Comparison of ENCODE assay signal across 11 cellular contexts in the genomic region with DNA sequence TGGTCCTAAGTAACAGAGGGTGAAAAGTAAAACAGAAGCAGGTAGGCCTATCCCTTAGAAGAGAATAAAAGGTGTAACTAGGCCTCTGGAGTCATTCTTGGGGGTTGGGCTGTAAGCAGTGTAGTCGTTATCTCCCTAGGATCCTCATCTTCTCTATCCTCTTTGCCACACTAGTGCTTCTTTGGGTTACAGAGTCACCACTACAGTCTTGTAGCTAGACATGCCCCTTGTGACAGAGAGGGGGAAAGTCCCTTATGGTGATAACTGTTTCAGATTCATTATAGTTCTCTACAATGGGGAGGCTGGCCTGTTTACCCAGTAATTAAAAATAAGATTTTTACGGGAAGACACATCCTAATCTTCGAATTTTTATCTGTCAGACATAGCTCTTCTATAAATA.
DNase-seq lines count a peak whose midpoint lies in the region; ATAC-seq lines count a peak whose summit lies in the region.
"Had no signal": no experiment of that assay in that cellular context is flagged by ENCODE, and none has a peak within 500 bp of the region (broad histone marks: within the 10 kb centered on the region; RNA-seq: fewer than 3 reads in every experiment).

No MANE protein-coding gene starts in this region.

- H3K9me3 Mint-ChIP-seq in activated T-cell treated with anti-CD3 and anti-CD28 coated beads, Interleukin-2, amount 50 U/mL, for 24 hours = no peaks in the 10 kb centered on the region
- H3K9me3 Mint-ChIP-seq in stimulated activated effector memory CD8-positive, alpha-beta T cell treated with anti-CD3 and anti-CD28 coated beads, Interleukin-12 subunit alpha, Interleukin-12 subunit beta, amount 100 ng/mL, for 72 hours = no peaks in the 10 kb centered on the region

- no peak for DNase-seq in activated T-cell treated with anti-CD3 and anti-CD28 coated beads, Interleukin-2, amount 50 U/mL, for 24 hours
- DNase-seq in activated T-cell treated with anti-CD3 and anti-CD28 coated beads for 4 hours = no peak
- DNase-seq in stimulated activated effector memory CD8-positive, alpha-beta T cell treated with anti-CD3 and anti-CD28 coated beads, Interleukin-12 subunit alpha, Interleukin-12 subunit beta, amount 100 ng/mL, for 72 hours (ENCODE audit: low spot score in 2 of 2) = no peak
- no peak for DNase-seq in NCI-H748 treated with DMSO at 0.1 percent for 48 hours (lab: John Stamatoyannopoulos, UW)
- no peak for DNase-seq in SHP77 treated with DMSO at 0.1 percent for 48 hours (lab: John Stamatoyannopoulos, UW)
- DNase-seq: NCI-H446, uterus had no signal

- no peaks in the 10 kb centered on the region for H3K27me3 Mint-ChIP-seq in activated T-cell treated with anti-CD3 and anti-CD28 coated beads, Interleukin-2, amount 50 U/mL, for 24 hours

- H3K4me1 Mint-ChIP-seq in activated T-cell treated with anti-CD3 and anti-CD28 coated beads, Interleukin-2, amount 50 U/mL, for 24 hours (ENCODE audit: low read depth) = peaks cover 31% of the 10 kb centered on the region
- no peaks in the 10 kb centered on the region for H3K4me1 Mint-ChIP-seq in stimulated activated effector memory CD8-positive, alpha-beta T cell treated with anti-CD3 and anti-CD28 coated beads, Interleukin-12 subunit alpha, Interleukin-12 subunit beta, amount 100 ng/mL, for 72 hours

- peak overlapping the region; percentile 78 for H3K27ac Mint-ChIP-seq in activated T-cell treated with anti-CD3 and anti-CD28 coated beads, Interleukin-2, amount 50 U/mL, for 24 hours
- no peak overlapping the region for H3K27ac Mint-ChIP-seq in stimulated activated effector memory CD8-positive, alpha-beta T cell treated with anti-CD3 and anti-CD28 coated beads, Interleukin-12 subunit alpha, Interleukin-12 subunit beta, amount 100 ng/mL, for 72 hours

- no peak overlapping the region for H3K4me3 Mint-ChIP-seq in activated T-cell treated with anti-CD3 and anti-CD28 coated beads, Interleukin-2, amount 50 U/mL, for 24 hours
- no peak overlapping the region for H3K4me3 Mint-ChIP-seq in stimulated activated effector memory CD8-positive, alpha-beta T cell treated with anti-CD3 and anti-CD28 coated beads, Interleukin-12 subunit alpha, Interleukin-12 subunit beta, amount 100 ng/mL, for 72 hours

- H3K36me3 Mint-ChIP-seq in activated T-cell treated with anti-CD3 and anti-CD28 coated beads, Interleukin-2, amount 50 U/mL, for 24 hours (ENCODE audit: low read depth) = peaks cover 77% of the 10 kb centered on the region
- peaks cover 71% of the 10 kb centered on the region for H3K36me3 Mint-ChIP-seq in stimulated activated effector memory CD8-positive, alpha-beta T cell treated with anti-CD3 and anti-CD28 coated beads, Interleukin-12 subunit alpha, Interleukin-12 subunit beta, amount 100 ng/mL, for 72 hours

- ATAC-seq in GM21717 (IDR thresholded peaks at IDR 0.05; ENCODE audit: unreplicated experiment) (peak; percentile 82), HG03439 (IDR thresholded peaks at IDR 0.05; ENCODE audit: unreplicated experiment) (peak; percentile 96), HG03175 (IDR thresholded peaks at IDR 0.05; ENCODE audit: unreplicated experiment) (no peak)
- ATAC-seq in stimulated activated effector memory CD8-positive, alpha-beta T cell treated with anti-CD3 and anti-CD28 coated beads, Interleukin-12 subunit alpha, Interleukin-12 subunit beta, amount 100 ng/mL, for 72 hours = peak; percentile 94
- ATAC-seq: HCT116 had no signal
